19 cellular contexts compared by ENCODE assay signal in the genomic region with DNA sequence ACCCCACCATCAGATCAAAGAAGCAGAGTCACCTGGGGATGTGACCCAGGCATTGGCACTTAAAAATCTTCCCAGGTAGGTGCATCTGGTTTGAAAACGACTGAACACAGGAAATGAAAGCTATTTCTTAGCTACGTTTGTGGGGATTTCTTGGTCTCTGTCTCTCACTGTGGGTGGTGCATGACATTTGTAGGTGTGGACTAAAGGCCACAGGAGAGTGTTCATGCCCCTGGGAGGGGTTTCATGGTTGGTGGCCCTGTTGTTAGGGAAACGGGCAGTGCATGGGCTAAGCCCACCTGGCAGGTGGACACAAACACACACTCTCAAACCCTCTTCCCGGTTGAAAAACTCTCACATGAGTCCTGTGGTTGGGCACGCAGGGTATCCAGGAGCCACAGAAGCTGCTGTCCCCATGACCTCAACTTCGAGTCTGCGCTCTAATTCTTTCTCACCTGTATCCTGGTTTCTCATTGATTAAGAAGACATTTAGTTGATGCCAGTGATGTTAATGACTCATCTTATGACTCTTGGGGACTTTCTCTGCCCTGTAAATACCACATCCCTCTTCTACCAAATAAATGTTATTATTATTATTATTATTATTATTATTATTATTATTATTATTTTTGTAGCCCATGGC.
DNase-seq lines count a peak whose midpoint lies in the region; ATAC-seq lines count a peak whose summit lies in the region.
"Had no signal": no experiment of that assay in that cellular context is flagged by ENCODE, and none has a peak within 500 bp of the region (broad histone marks: within the 10 kb centered on the region; RNA-seq: fewer than 3 reads in every experiment).

No MANE protein-coding gene starts in this region.

- H3K9me3 Mint-ChIP-seq in activated naive CD4-positive, alpha-beta T cell treated with anti-CD3 and anti-CD28 coated beads for 36 hours: peaks cover 6% of the 10 kb centered on the region
- H3K9me3 Mint-ChIP-seq in activated naive CD8-positive, alpha-beta T cell treated with anti-CD3 and anti-CD28 coated beads, Interleukin-2, amount 10 ng/mL, durations not matched to agents 7 days and 5 days: peaks cover 9% of the 10 kb centered on the region
- peaks cover 8 to 24% of the 10 kb centered on the region in 2 donors for H3K9me3 Mint-ChIP-seq in stimulated activated naive CD8-positive, alpha-beta T cell treated with anti-CD3 and anti-CD28 coated beads, Interleukin-15, amount 100 ng/mL, for 72 hours

- H3K36me3 Mint-ChIP-seq in activated naive CD4-positive, alpha-beta T cell treated with anti-CD3 and anti-CD28 coated beads for 36 hours (ENCODE audit: low read depth): no peaks in the 10 kb centered on the region
- H3K36me3 Mint-ChIP-seq in activated naive CD8-positive, alpha-beta T cell treated with anti-CD3 and anti-CD28 coated beads, Interleukin-2, amount 10 ng/mL, durations not matched to agents 7 days and 5 days: peaks cover 20% of the 10 kb centered on the region

- peak; percentile 35 for DNase-seq in activated naive CD4-positive, alpha-beta T cell treated with anti-CD3 and anti-CD28 coated beads for 36 hours
- DNase-seq in activated naive CD4-positive, alpha-beta T cell (lab: John Stamatoyannopoulos, UW): no peak
- no peak for DNase-seq in activated naive CD8-positive, alpha-beta T cell treated with anti-CD3 and anti-CD28 coated beads, Interleukin-2, amount 10 ng/mL, durations not matched to agents 7 days and 5 days
- peak; percentile 41 to 56 for DNase-seq in stimulated activated naive CD8-positive, alpha-beta T cell treated with anti-CD3 and anti-CD28 coated beads, Interleukin-15, amount 100 ng/mL, for 72 hours
- DNase-seq in HuH-7.5 (ENCODE audit: low spot score): no peak
- DNase-seq: activated gamma-delta T cell treated with Interleukin-2 at 50 U/mL for 16 hours; DMS53; effector memory CD4-positive, alpha-beta T cell; Karpas-422; left ventricle myocardium superior; mucosa of descending colon; NCI-H1092; NCI-H2081 treated with DMSO at 0.1 percent for 48 hours; NCI-H524; stimulated activated CD4-positive, alpha-beta T cell treated with anti-CD3 and anti-CD28 coated beads, Interleukin-4, amount 100 ng/mL, for 4 hours had no signal

- intact Hi-C loops in activated naive CD4-positive, alpha-beta T cell treated with anti-CD3 and anti-CD28 coated beads for 36 hours (cut with micrococcal nuclease): no loop called here

- peak overlapping the region; percentile 37 for H3K27ac Mint-ChIP-seq in activated naive CD4-positive, alpha-beta T cell treated with anti-CD3 and anti-CD28 coated beads for 36 hours
- peak overlapping the region; percentile 86 for H3K27ac Mint-ChIP-seq in activated naive CD8-positive, alpha-beta T cell treated with anti-CD3 and anti-CD28 coated beads, Interleukin-2, amount 10 ng/mL, durations not matched to agents 7 days and 5 days
- peak overlapping the region; percentile 83 to 88 for H3K27ac Mint-ChIP-seq in stimulated activated naive CD8-positive, alpha-beta T cell treated with anti-CD3 and anti-CD28 coated beads, Interleukin-15, amount 100 ng/mL, for 72 hours
- H3K27ac Mint-ChIP-seq: GM23338 had no signal

- H3K27me3 Mint-ChIP-seq in activated naive CD4-positive, alpha-beta T cell treated with anti-CD3 and anti-CD28 coated beads for 36 hours (ENCODE audit: low read depth): no peaks in the 10 kb centered on the region
- no peaks in the 10 kb centered on the region for H3K27me3 Mint-ChIP-seq in activated naive CD8-positive, alpha-beta T cell treated with anti-CD3 and anti-CD28 coated beads, Interleukin-2, amount 10 ng/mL, durations not matched to agents 7 days and 5 days
- H3K27me3 Mint-ChIP-seq in stimulated activated naive CD8-positive, alpha-beta T cell treated with anti-CD3 and anti-CD28 coated beads, Interleukin-15, amount 100 ng/mL, for 72 hours: no peaks in the 10 kb centered on the region

- H3K4me1 Mint-ChIP-seq in activated naive CD4-positive, alpha-beta T cell treated with anti-CD3 and anti-CD28 coated beads for 36 hours (ENCODE audit: low read depth): peaks cover 24% of the 10 kb centered on the region
- peaks cover 34% of the 10 kb centered on the region for H3K4me1 Mint-ChIP-seq in activated naive CD8-positive, alpha-beta T cell treated with anti-CD3 and anti-CD28 coated beads, Interleukin-2, amount 10 ng/mL, durations not matched to agents 7 days and 5 days
- H3K4me1 Mint-ChIP-seq in stimulated activated naive CD8-positive, alpha-beta T cell treated with anti-CD3 and anti-CD28 coated beads, Interleukin-15, amount 100 ng/mL, for 72 hours: peaks cover 53% of the 10 kb centered on the region

- CTCF ChIA-PET in activated naive CD4-positive, alpha-beta T cell treated with anti-CD3 and anti-CD28 coated beads for 36 hours (lab: Charles Lee): no interaction called here

- POLR2A ChIA-PET in activated naive CD8-positive, alpha-beta T cell treated with anti-CD3 and anti-CD28 coated beads, Interleukin-2, amount 10 ng/mL, durations not matched to agents 7 days and 5 days (lab: Charles Lee): interaction anchor here (0.6 to 1.0 kb wide), 3 partner anchors 10 to 63 kb away, joined by 3 to 8 read pairs (median 4); no protein-coding TSS in a partner anchor

- H3K4me3 Mint-ChIP-seq in activated naive CD4-positive, alpha-beta T cell treated with anti-CD3 and anti-CD28 coated beads for 36 hours: no peak overlapping the region
- H3K4me3 Mint-ChIP-seq in activated naive CD8-positive, alpha-beta T cell treated with anti-CD3 and anti-CD28 coated beads, Interleukin-2, amount 10 ng/mL, durations not matched to agents 7 days and 5 days: peak overlapping the region; percentile 42
- H3K4me3 Mint-ChIP-seq in stimulated activated naive CD8-positive, alpha-beta T cell treated with anti-CD3 and anti-CD28 coated beads, Interleukin-15, amount 100 ng/mL, for 72 hours: peak overlapping the region; percentile 52 to 67
- H3K4me3 Mint-ChIP-seq: GM23338 had no signal

- ATAC-seq in HG03432 (IDR thresholded peaks at IDR 0.05; ENCODE audit: unreplicated experiment) (peak; percentile 52), GM21515 (IDR thresholded peaks at IDR 0.05; ENCODE audit: unreplicated experiment) (no peak), GM21786 (IDR thresholded peaks at IDR 0.05; ENCODE audit: unreplicated experiment) (no peak)
- peak; percentile 88 for ATAC-seq in activated naive CD8-positive, alpha-beta T cell treated with anti-CD3 and anti-CD28 coated beads, Interleukin-2, amount 10 ng/mL, durations not matched to agents 7 days and 5 days (ENCODE audit: low read depth)
- peak; percentile 97 for ATAC-seq in stimulated activated naive CD8-positive, alpha-beta T cell treated with anti-CD3 and anti-CD28 coated beads, Interleukin-15, amount 100 ng/mL, for 72 hours
- ATAC-seq: GM23338, left ventricle myocardium superior, mucosa of descending colon had no signal

Comparison
In these comparisons a context has a peak if more than half of its experiments do, and no peak if none do; other contexts are left out.
1. DNase-seq: peak in activated naive CD4-positive, alpha-beta T cell treated with anti-CD3 and anti-CD28 coated beads for 36 hours (single experiment) and stimulated activated naive CD8-positive, alpha-beta T cell treated with anti-CD3 and anti-CD28 coated beads, Interleukin-15, amount 100 ng/mL, for 72 hours (2 of 2); none in activated naive CD4-positive, alpha-beta T cell (0 of 4), activated naive CD8-positive, alpha-beta T cell treated with anti-CD3 and anti-CD28 coated beads, Interleukin-2, amount 10 ng/mL, durations not matched to agents 7 days and 5 days (single experiment) and HuH-7.5 (single experiment).
2. ATAC-seq: peak in HG03432 (single experiment), activated naive CD8-positive, alpha-beta T cell treated with anti-CD3 and anti-CD28 coated beads, Interleukin-2, amount 10 ng/mL, durations not matched to agents 7 days and 5 days (single experiment) and stimulated activated naive CD8-positive, alpha-beta T cell treated with anti-CD3 and anti-CD28 coated beads, Interleukin-15, amount 100 ng/mL, for 72 hours (single experiment); none in GM21515 (single experiment) and GM21786 (single experiment).
3. Peak in every context shown above with its lines, with median percentiles within 50 percentile points of each other: H3K27ac Mint-ChIP-seq.